In genomic region chr19:18952364-18953003, GRCh38 we compare ENCODE assay signal across 4 cellular contexts. TPM values are rescaled to one million over a fixed set of nuclear protein-coding genes. Genes with fewer than 3 reads are reported as not detected.
"Had no signal": no experiment of that assay in that cellular context is flagged by ENCODE, and none has a peak within 500 bp of the region (broad histone marks: within the 10 kb centered on the region; RNA-seq: fewer than 3 reads in every experiment).

No MANE protein-coding gene starts in this region.

RNA-seq across cellular contexts. Expression of gene HOMER3, which starts 11.5 kb away (rescaled TPM):
- total RNA-seq: activated CD4-positive, alpha-beta T cell treated with anti-CD3 and anti-CD28 coated beads, Interleukin-2, amount 10 ng/mL, durations not matched to agents 7 days and 5 days; T-helper 2 cell treated with Interferon-gamma antibody and Interleukin-4, amounts not matched to agents 100 ng/mL and 5 ng/mL, for 36 hours had no signal

RNA-seq across cellular contexts. Expression of gene CERS1, which starts 56.5 kb away (rescaled TPM):
- total RNA-seq: activated CD4-positive, alpha-beta memory T cell treated with anti-CD3 and anti-CD28 coated beads for 36 hours; activated CD4-positive, alpha-beta T cell treated with anti-CD3 and anti-CD28 coated beads, Interleukin-2, amount 10 ng/mL, durations not matched to agents 7 days and 5 days; ascending aorta; T-helper 2 cell treated with Interferon-gamma antibody and Interleukin-4, amounts not matched to agents 100 ng/mL and 5 ng/mL, for 36 hours had no signal
